In genomic region chr3:52555056-52555455, GRCh38 we compare ENCODE assay signal across 17 cellular contexts. TPM values are rescaled to one million over a fixed set of nuclear protein-coding genes. Genes with fewer than 3 reads are reported as not detected.
A peak's percentile ranks its signal among the peaks of the same experiment; 100 is the strongest.
DNase-seq lines count a peak whose midpoint lies in the region; ATAC-seq and TF ChIP-seq lines count a peak whose summit lies in the region.
"Had no signal": no experiment of that assay in that cellular context is flagged by ENCODE, and none has a peak within 500 bp of the region (broad histone marks: within the 10 kb centered on the region; RNA-seq: fewer than 3 reads in every experiment).

No MANE protein-coding gene starts in this region.

- ATAC-seq in mucosa of descending colon = no peak
- ATAC-seq: GM12878 had no signal

- H3K4me3 ChIP-seq in GM23248 = no peak overlapping the region
- no peak overlapping the region for H3K4me3 ChIP-seq in mucosa of descending colon
- H3K4me3 ChIP-seq: GM12878 had no signal

- no peak overlapping the region for H3K4me2 ChIP-seq in GM23248 (ENCODE audit: unreplicated experiment)

- H3K36me3 ChIP-seq in GM23248 (ENCODE audit: low read depth) (peaks cover 45% of the 10 kb centered on the region), mucosa of descending colon (ENCODE audit: low read depth) (no peaks in the 10 kb centered on the region)

- H3K4me3 Mint-ChIP-seq in osteocyte (ENCODE audit: unreplicated experiment) = no peak overlapping the region
- H3K4me3 Mint-ChIP-seq: CD4-positive, alpha-beta memory T cell had no signal

- no peaks in the 10 kb centered on the region for H4K20me1 ChIP-seq in GM23248 (ENCODE audit: insufficient read depth)

- 97 to 100% methylated on average over 1 of the region's 1 CpG for WGBS in GM23248 (ENCODE audit: low coverage in 1 of 2, low lambda C conversion rate in 2 of 2, missing lambda C conversion rate in 2 of 2), 2 experiments

- no peaks in the 10 kb centered on the region for H3K27me3 ChIP-seq in GM23248 (replicated peaks; ENCODE audit: insufficient read depth)

- intact Hi-C loops in mucosa of descending colon (cut with DNase I, micrococcal nuclease) = no loop called here

- in situ Hi-C loops in GM23248 (cut with MboI) = no loop called here

- peak overlapping the region; percentile 31 for H3K27ac Mint-ChIP-seq in osteocyte (ENCODE audit: unreplicated experiment)

- H3K9me2 ChIP-seq in GM23248 (ENCODE audit: insufficient read depth) = no peaks in the 10 kb centered on the region

- no peaks in the 10 kb centered on the region for H3K27me3 Mint-ChIP-seq in osteocyte (ENCODE audit: unreplicated experiment)
- H3K27me3 Mint-ChIP-seq: CD4-positive, alpha-beta memory T cell had no signal

- no peak overlapping the region for H3K9ac ChIP-seq in GM23248

- H3K4me1 Mint-ChIP-seq in osteocyte (ENCODE audit: unreplicated experiment) = peaks cover 14% of the 10 kb centered on the region

- H3K36me3 Mint-ChIP-seq in osteocyte (ENCODE audit: unreplicated experiment) = peaks cover 44% of the 10 kb centered on the region

- DNase-seq in GM23248 (peak; percentile 50), NCI-H69 (lab: John Stamatoyannopoulos, UW) (peak; percentile 25), dedifferentiated amniotic fluid mesenchymal stem cell (ENCODE audit: extremely low spot score) (peak; percentile 34), osteocyte (ENCODE audit: extremely low spot score, unreplicated experiment) (no peak), D341Med (ENCODE audit: low spot score) (no peak), DMS79 treated with DMSO at 0.1 percent for 48 hours (lab: John Stamatoyannopoulos, UW) (no peak), mucosa of descending colon (no peak)
- DNase-seq: CD4-positive, alpha-beta memory T cell; KBM-7; NCI-H1436; NCI-H2227 treated with DMSO at 0.1 percent for 48 hours; NCI-H524 treated with DMSO at 0.1 percent for 48 hours; NK-92 treated with Interleukin-12 subunit alpha and Interleukin-12 subunit beta, amount 100 ng/mL, for 24 hours; SHP77 treated with DMSO at 0.1 percent for 48 hours had no signal

- peak overlapping the region; percentile 14; the same call in 1 of the 2 replicates for H3K27ac ChIP-seq in GM23248

- H3K9me3 Mint-ChIP-seq in osteocyte (ENCODE audit: unreplicated experiment) = no peaks in the 10 kb centered on the region
- H3K9me3 Mint-ChIP-seq: CD4-positive, alpha-beta memory T cell had no signal

- H3K4me1 ChIP-seq in GM23248 (ENCODE audit: insufficient read depth) (peaks cover 20% of the 10 kb centered on the region), mucosa of descending colon (ENCODE audit: low read depth) (no peaks in the 10 kb centered on the region)

- no peak overlapping the region for H2AFZ ChIP-seq in GM23248

- H3F3A ChIP-seq in GM23248 (ENCODE audit: insufficient read depth) = peaks cover 26% of the 10 kb centered on the region

- peaks cover 10% of the 10 kb centered on the region; the same call in 1 of the 2 replicates for H3K79me2 ChIP-seq in GM23248 (ENCODE audit: insufficient read depth)

- TF ChIP-seq CTCF in osteocyte (IDR thresholded peaks at IDR 0.05) (no peak), mucosa of descending colon (IDR thresholded peaks at IDR 0.05) (no peak)

- H3K9me3 ChIP-seq in GM23248 (ENCODE audit: low read depth) = no peaks in the 10 kb centered on the region
- no peaks in the 10 kb centered on the region for H3K9me3 ChIP-seq in mucosa of descending colon

RNA-seq across cellular contexts. Expression of gene UQCC5, which starts 18.7 kb away (rescaled TPM):
- total RNA-seq in GM23248 (2014; rRNA removed; shearing (Covaris generic)) = 0.32 and 5.3 TPM in 2 replicates
- polyA plus RNA-seq in GM23248 (2016; fragmentation: Nextera tagmentation; extraction: Ambion mirVana) = 60.7 and 64.2 TPM in 2 replicates
- total RNA-seq in osteocyte (18.4 and 18.6 TPM in 2 replicates), mucosa of descending colon (10 to 100 TPM; 16.1 to 18.1 (median 17.1) TPM)

RNA-seq across cellular contexts. Expression of gene NT5DC2, which starts 21.4 kb away (rescaled TPM):
- 111 and 134 TPM in 2 replicates for total RNA-seq in GM23248 (2014; rRNA removed; shearing (Covaris generic))
- 49.9 and 51.1 TPM in 2 replicates for polyA plus RNA-seq in GM23248 (2016; fragmentation: Nextera tagmentation; extraction: Ambion mirVana)
- total RNA-seq in osteocyte (178 and 188 TPM in 2 replicates), mucosa of descending colon (10 to 100 TPM in 2 of 3 donors, 1 to 10 TPM in 1; 5.7 to 20.2 (median 17.2) TPM)

RNA-seq across cellular contexts. Expression of gene STAB1, which starts 59.9 kb away (rescaled TPM):
- under 0.01 TPM in 1 of 2 replicates, not detected in the other for total RNA-seq in GM23248 (2014; rRNA removed; shearing (Covaris generic))
- polyA plus RNA-seq in GM23248 (2016; fragmentation: Nextera tagmentation; extraction: Ambion mirVana) = not detected in 2 replicates
- total RNA-seq in osteocyte (not detected in 2 replicates), mucosa of descending colon (100 to 1,000 TPM in 2 of 3 donors, 10 to 100 TPM in 1; 51.7 to 187 (median 145) TPM)
- total RNA-seq: H4, OCI-LY7 had no signal
- polyA plus RNA-seq: CD4-positive, alpha-beta memory T cell; GM12878 had no signal

Comparison
In these comparisons a context has a peak if more than half of its experiments do, and no peak if none do; other contexts are left out.
1. DNase-seq: peak in GM23248 (single experiment), NCI-H69 (single experiment) and dedifferentiated amniotic fluid mesenchymal stem cell (single experiment); none in osteocyte (single experiment), D341Med (single experiment), DMS79 treated with DMSO at 0.1 percent for 48 hours (single experiment) and mucosa of descending colon (0 of 3).
2. RNA of gene STAB1, which starts 59.9 kb away (total RNA-seq): 51.7 to 187 TPM in mucosa of descending colon; under 0.01 TPM in GM23248 and not detected in osteocyte; every median in the first group is over 10 times any median in the second.